In genomic region chr22:21937821-21938070, GRCh38 we compare ENCODE assay signal across 8 cellular contexts. TPM values are rescaled to one million over a fixed set of nuclear protein-coding genes. Genes with fewer than 3 reads are reported as not detected.
DNase-seq lines count a peak whose midpoint lies in the region; ATAC-seq and TF ChIP-seq lines count a peak whose summit lies in the region.

No MANE protein-coding gene starts in this region.

- no peak overlapping the region for H4K5ac ChIP-seq in mesendoderm (ENCODE audit: low read length)

- H2AK5ac ChIP-seq in mesendoderm (ENCODE audit: low read length): no peak overlapping the region

- intact Hi-C loops in mammary epithelial cell (cut with micrococcal nuclease): loop anchor here (1.0 to 5.0 kb wide), 4 partner anchors 15 to 224 kb away; partner anchors contain the start of gene PPM1F

- H3K23ac ChIP-seq in mesendoderm (ENCODE audit: low read length): no peak overlapping the region

- no peaks in the 10 kb centered on the region for H3K27me3 Mint-ChIP-seq in activated T-cell treated with anti-CD3 and anti-CD28 coated beads, Interleukin-2, amount 50 U/mL, for 4 hours (ENCODE audit: low read depth)

- no peak overlapping the region for H3K18ac ChIP-seq in mesendoderm (ENCODE audit: low read length)

- no peaks in the 10 kb centered on the region for H4K20me1 ChIP-seq in mammary epithelial cell (ENCODE audit: insufficient read depth, low read length)

- H2BK120ac ChIP-seq in mesendoderm (ENCODE audit: low read depth, low read length): no peak overlapping the region

- in situ Hi-C loops in mammary epithelial cell (cut with MboI; ENCODE audit: low sequenced_read_pairs in 2 of 2): no loop called here

- TF ChIP-seq CTCF in mammary epithelial cell (conservative IDR thresholded peaks at IDR 0.05 in 1 of 2, IDR thresholded peaks at IDR 0.05 in 1 of 2; ENCODE audit: extremely low read depth in 1 of 2, insufficient read depth in 1 of 2, low read depth in 1 of 2, low read length in 2 of 2): no peak

- H3K9me3 ChIP-seq in mammary epithelial cell (replicated peaks; ENCODE audit: insufficient read depth, low read length): no peaks in the 10 kb centered on the region

- H4K8ac ChIP-seq in mesendoderm (ENCODE audit: low read depth, low read length): no peak overlapping the region

- peaks cover 1% of the 10 kb centered on the region for H3K36me3 Mint-ChIP-seq in activated T-cell treated with anti-CD3 and anti-CD28 coated beads, Interleukin-2, amount 50 U/mL, for 4 hours (ENCODE audit: insufficient read depth)

- no peak overlapping the region for H2BK5ac ChIP-seq in mesendoderm (ENCODE audit: low read length)

- H3K4ac ChIP-seq in mesendoderm (ENCODE audit: low read depth, low read length): no peak overlapping the region

- H3K4me2 ChIP-seq in mammary epithelial cell (ENCODE audit: insufficient read depth, low read depth, low read length): peak overlapping the region; percentile 88
- peak overlapping the region; percentile 32 for H3K4me2 ChIP-seq in mesendoderm (ENCODE audit: low read length)

- H3K4me3 ChIP-seq in mammary epithelial cell (replicated peaks in 1 of 3; ENCODE audit: insufficient read depth in 1 of 3, low read depth in 2 of 3, low read length in 3 of 3): peak overlapping the region in 2 of 3 experiments; percentile 44 to 53
- H3K4me3 ChIP-seq in mesendoderm (ENCODE audit: low read length): no peak overlapping the region
- H3K4me3 ChIP-seq in urinary bladder (ENCODE audit: low read depth, low read length): peak overlapping the region; percentile 2

- H3K9ac ChIP-seq in mammary epithelial cell (ENCODE audit: insufficient read depth, low read length) (peak overlapping the region; percentile 44), mesendoderm (ENCODE audit: low read length) (peak overlapping the region; percentile 57)

- 8% methylated on average over 7 of the region's 8 CpGs for WGBS in mammary epithelial cell (ENCODE audit: low coverage, missing lambda C conversion rate)
- no CpG with 5 or more reads among the region's 8 CpGs for WGBS in mesendoderm (ENCODE audit: extremely low coverage, insufficient coverage, low lambda C conversion rate)
- 8% methylated on average over 8 of the region's 8 CpGs for WGBS in urinary bladder

- ATAC-seq in activated T-cell treated with anti-CD3 and anti-CD28 coated beads, Interleukin-2, amount 50 U/mL, for 4 hours: no peak
- ATAC-seq in HG03108 (IDR thresholded peaks at IDR 0.05; ENCODE audit: unreplicated experiment): no peak

- H3K4me1 ChIP-seq in mammary epithelial cell (ENCODE audit: insufficient read depth, low read length) (peaks cover 41% of the 10 kb centered on the region), mesendoderm (ENCODE audit: control insufficient read depth, low read depth, low read length) (no peaks in the 10 kb centered on the region), urinary bladder (ENCODE audit: insufficient read depth) (no peaks in the 10 kb centered on the region)

- BruUV-seq in mammary epithelial cell (replicated peaks; lab: Mats Ljungman, UMichigan): no TSS peak

- H3K27ac ChIP-seq in mammary epithelial cell (ENCODE audit: insufficient read depth, low read depth, low read length) (peak overlapping the region; percentile 72), mesendoderm (ENCODE audit: low read depth, low read length) (no peak overlapping the region), urinary bladder (ENCODE audit: low read depth) (peak overlapping the region; percentile 88)

- H2BK15ac ChIP-seq in mesendoderm (replicated peaks; ENCODE audit: low read depth): no peak overlapping the region

- no peak for DNase-seq in activated T-cell treated with anti-CD3 and anti-CD28 coated beads, Interleukin-2, amount 50 U/mL, for 4 hours
- DNase-seq in activated T-cell treated with anti-CD3 and anti-CD28 coated beads, Interleukin-2, amount 50 U/mL, for 1 hour: no peak
- DNase-seq in mammary epithelial cell (peak; percentile 83), mesendoderm (no peak), NCI-H774 (lab: John Stamatoyannopoulos, UW) (no peak)
- no peak for DNase-seq in stimulated activated CD4-positive, alpha-beta T cell treated with anti-CD3 and anti-CD28 coated beads, Interleukin-2, amount 100 ng/mL, for 24 hours

- H3K9me3 Mint-ChIP-seq in activated T-cell treated with anti-CD3 and anti-CD28 coated beads, Interleukin-2, amount 50 U/mL, for 4 hours: no peaks in the 10 kb centered on the region

- CTCF ChIA-PET in mammary epithelial cell (lab: Charles Lee; ENCODE audit: low non-redundant PET): interaction anchor here (0.6 to 1.0 kb wide), 3 partner anchors 10 to 102 kb away, joined by 3 to 9 read pairs (median 4); no protein-coding TSS in a partner anchor

- H3K36me3 ChIP-seq in mammary epithelial cell (ENCODE audit: insufficient read depth, low read length): peaks cover 11% of the 10 kb centered on the region
- H3K36me3 ChIP-seq in mesendoderm (ENCODE audit: control insufficient read depth, insufficient read depth, low read length): peaks cover 1% of the 10 kb centered on the region
- no peaks in the 10 kb centered on the region for H3K36me3 ChIP-seq in urinary bladder (ENCODE audit: insufficient read depth)

- H3K4me1 Mint-ChIP-seq in activated T-cell treated with anti-CD3 and anti-CD28 coated beads, Interleukin-2, amount 50 U/mL, for 4 hours (ENCODE audit: low read depth): peaks cover 43% of the 10 kb centered on the region

- peak overlapping the region; percentile 65 for H3K56ac ChIP-seq in mesendoderm (ENCODE audit: low read length)

- peaks cover 28% of the 10 kb centered on the region for H3K79me2 ChIP-seq in mammary epithelial cell (ENCODE audit: insufficient read depth, low read length)
- H3K79me2 ChIP-seq in mesendoderm (ENCODE audit: control insufficient read depth, insufficient read depth, low read length): no peaks in the 10 kb centered on the region

- H3K79me1 ChIP-seq in mesendoderm (ENCODE audit: low read length): no peaks in the 10 kb centered on the region

- peak overlapping the region; percentile 93 for H2AFZ ChIP-seq in mammary epithelial cell (ENCODE audit: low read depth, low read length)

- peak overlapping the region; percentile 84 for H3K4me3 Mint-ChIP-seq in activated T-cell treated with anti-CD3 and anti-CD28 coated beads, Interleukin-2, amount 50 U/mL, for 4 hours

- H3K27me3 ChIP-seq in mammary epithelial cell (ENCODE audit: insufficient read depth, low read length): no peaks in the 10 kb centered on the region
- no peaks in the 10 kb centered on the region for H3K27me3 ChIP-seq in mesendoderm (ENCODE audit: insufficient read depth, low read length, poor library complexity)

- dilution Hi-C loops in mammary epithelial cell (cut with HindIII; ENCODE audit: low sequenced_read_pairs): loop anchor here (5.0 kb wide), 3 partner anchors 65 to 230 kb away; no protein-coding TSS in a partner anchor

RNA-seq across cellular contexts. Expression of gene PPM1F, which starts 14.9 kb away (rescaled TPM):
- 10 to 100 TPM; 28.2 to 36.8 (median 30.8) TPM for total RNA-seq in activated T-cell treated with anti-CD3 and anti-CD28 coated beads, Interleukin-2, amount 50 U/mL, for 4 hours
- total RNA-seq in mammary epithelial cell (10 to 100 TPM; 30.8 to 43.6 TPM), urinary bladder (30.8 TPM)
- polyA plus RNA-seq in mammary epithelial cell (18.3 TPM), urinary bladder (35.4 TPM)
- 45.2 TPM for polyA minus RNA-seq in mammary epithelial cell
- 12.7 TPM for polyA plus RNA-seq in mesendoderm (2013, experiment 1 of 2)
- polyA plus RNA-seq in mesendoderm (2013, experiment 2 of 2): 15.2 TPM

RNA-seq across cellular contexts. Expression of gene TOP3B, which starts 44.8 kb away (rescaled TPM):
- total RNA-seq in activated T-cell treated with anti-CD3 and anti-CD28 coated beads, Interleukin-2, amount 50 U/mL, for 4 hours: 10 to 100 TPM; 39.3 to 45.2 (median 41.3) TPM
- total RNA-seq in mammary epithelial cell (10 to 100 TPM; 36.4 to 36.7 TPM), urinary bladder (20.7 TPM)
- polyA plus RNA-seq in mammary epithelial cell (11.7 TPM), urinary bladder (12.6 TPM)
- 29.3 TPM for polyA minus RNA-seq in mammary epithelial cell
- polyA plus RNA-seq in mesendoderm (2013, experiment 1 of 2): 21.9 TPM
- polyA plus RNA-seq in mesendoderm (2013, experiment 2 of 2): 23.7 TPM
